ENCODE assay signal across 30 cellular contexts in the genomic region with DNA sequence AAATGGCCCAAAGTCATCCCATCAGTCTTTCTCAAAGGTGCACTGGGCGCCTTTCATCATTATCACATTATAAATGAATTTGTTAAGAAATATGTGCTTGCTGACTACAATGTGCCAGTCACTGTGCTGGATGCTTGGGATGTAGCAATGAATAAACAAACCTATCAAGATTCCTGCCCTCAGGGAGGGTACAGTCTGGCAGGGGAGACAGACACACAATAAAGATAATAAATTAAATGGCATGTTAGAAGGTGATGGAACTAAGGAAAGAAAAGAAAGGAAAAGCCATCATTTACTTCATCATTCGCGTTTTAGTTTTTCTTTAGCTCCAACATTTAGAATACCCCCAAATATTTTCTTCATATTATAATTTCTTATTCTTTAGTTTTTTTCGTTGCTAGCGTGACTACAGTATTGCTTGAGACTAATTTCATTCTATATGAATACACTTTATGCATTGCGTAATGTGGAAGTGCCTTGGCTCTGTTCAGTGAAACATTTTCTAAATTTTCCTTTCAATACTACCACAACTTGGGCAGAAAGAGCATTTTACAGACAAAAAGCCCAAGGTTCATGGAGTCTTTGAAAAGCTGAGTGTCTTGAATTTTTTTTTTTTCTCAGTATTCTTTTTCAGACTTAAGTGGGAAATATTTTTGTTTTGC.
"Had no signal": no experiment of that assay in that cellular context is flagged by ENCODE, and none has a peak within 500 bp of the region (broad histone marks: within the 10 kb centered on the region; RNA-seq: fewer than 3 reads in every experiment).

No MANE protein-coding gene starts in this region.

- H3K4me1 Mint-ChIP-seq: stimulated activated effector memory CD8-positive, alpha-beta T cell treated with anti-CD3 and anti-CD28 coated beads, Interleukin-12 subunit alpha, Interleukin-12 subunit beta, amount 100 ng/mL, for 72 hours had no signal

- H3K4me3 ChIP-seq: dorsolateral prefrontal cortex, gastrocnemius medialis, mucosa of descending colon, pancreas, smooth muscle cell, stomach, thyroid gland, vagina had no signal

- FAIRE-seq: kidney, pancreas had no signal

- H3K27me3 ChIP-seq: gastrocnemius medialis, neutrophil, pancreas, stomach, thyroid gland, vagina had no signal

- H3K4me3 Mint-ChIP-seq: endodermal cell; mesothelial cell of epicardium; naive B cell; natural killer cell treated with Interleukin-12 subunit alpha and Interleukin-12 subunit beta and Interleukin-15 and Interleukin-18, amount 100 ng/mL, for 72 hours; neural crest cell; stimulated activated effector memory CD8-positive, alpha-beta T cell treated with anti-CD3 and anti-CD28 coated beads, Interleukin-12 subunit alpha, Interleukin-12 subunit beta, amount 100 ng/mL, for 72 hours had no signal

- ATAC-seq: esophagus mucosa; gastrocnemius medialis; left lobe of liver; natural killer cell treated with Interleukin-12 subunit alpha and Interleukin-12 subunit beta and Interleukin-15 and Interleukin-18, amount 100 ng/mL, for 72 hours; sciatic nerve; stimulated activated effector memory CD8-positive, alpha-beta T cell treated with anti-CD3 and anti-CD28 coated beads, Interleukin-12 subunit alpha, Interleukin-12 subunit beta, amount 100 ng/mL, for 72 hours had no signal

- H3K4me1 ChIP-seq: thyroid gland, vagina had no signal

- H3K27ac Mint-ChIP-seq: endodermal cell; mesothelial cell of epicardium; natural killer cell treated with Interleukin-12 subunit alpha and Interleukin-12 subunit beta and Interleukin-15 and Interleukin-18, amount 100 ng/mL, for 72 hours; progenitor cell of endocrine pancreas; stimulated activated effector memory CD8-positive, alpha-beta T cell treated with anti-CD3 and anti-CD28 coated beads, Interleukin-12 subunit alpha, Interleukin-12 subunit beta, amount 100 ng/mL, for 72 hours had no signal

- H3K36me3 ChIP-seq: gastrocnemius medialis, neutrophil, pancreas, stomach, thyroid gland, vagina had no signal

- DNase-seq: cortex of kidney; dorsolateral prefrontal cortex; effector CD4-positive, alpha-beta T cell; endodermal cell; foreskin fibroblast; gastrocnemius medialis; head of caudate nucleus; kidney; mesenchymal stem cell; mucosa of descending colon; naive B cell; stimulated activated CD4-positive, alpha-beta T cell treated with anti-CD3 and anti-CD28 coated beads, Interleukin-2, amount 100 ng/mL, for 24 hours; stimulated activated CD4-positive, alpha-beta T cell treated with anti-CD3 and anti-CD28 coated beads, Interleukin-4, amount 100 ng/mL, for 24 hours; stimulated activated naive CD4-positive, alpha-beta T cell treated with Interleukin-2 at 50 U/mL for 16 hours; stomach; thyroid gland; trophoblast cell had no signal

- H3K4me2 ChIP-seq: smooth muscle cell had no signal

- H3K27me3 Mint-ChIP-seq: naive B cell, progenitor cell of endocrine pancreas had no signal

- H3K9me3 Mint-ChIP-seq: endodermal cell; mesothelial cell of epicardium; naive B cell; natural killer cell treated with Interleukin-12 subunit alpha and Interleukin-12 subunit beta and Interleukin-15 and Interleukin-18, amount 100 ng/mL, for 72 hours; stimulated activated effector memory CD8-positive, alpha-beta T cell treated with anti-CD3 and anti-CD28 coated beads, Interleukin-12 subunit alpha, Interleukin-12 subunit beta, amount 100 ng/mL, for 72 hours had no signal

- H3K36me3 Mint-ChIP-seq: mesothelial cell of epicardium; naive B cell; natural killer cell treated with Interleukin-12 subunit alpha and Interleukin-12 subunit beta and Interleukin-15 and Interleukin-18, amount 100 ng/mL, for 72 hours; stimulated activated effector memory CD8-positive, alpha-beta T cell treated with anti-CD3 and anti-CD28 coated beads, Interleukin-12 subunit alpha, Interleukin-12 subunit beta, amount 100 ng/mL, for 72 hours had no signal

- H3K9me3 ChIP-seq: gastrocnemius medialis, mucosa of descending colon, neutrophil, pancreas, stomach, thyroid gland, vagina had no signal

- H3K27ac ChIP-seq: dorsolateral prefrontal cortex, epithelial cell of prostate, gastrocnemius medialis, neutrophil, stomach, thyroid gland, vagina had no signal
